Comparison of ENCODE assay signal across 1 cellular context in genomic region chr10:72251635-72252034, GRCh38.
TF ChIP-seq lines count a peak whose summit lies in the region.

No MANE protein-coding gene starts in this region.

TF ChIP-seq in HepG2, 621 proteins besides CTCF, POLR2A, EP300 and RAD21 (continued from another document and continues in another):
- TF ChIP-seq PRDM15 (CRISPR knock-in tag; IDR thresholded peaks at IDR 0.05) (no peak), MYC (CRISPR knock-in tag; IDR thresholded peaks at IDR 0.05; ENCODE audit: borderline replicate concordance) (no peak), PBX3 (CRISPR knock-in tag; IDR thresholded peaks at IDR 0.05; ENCODE audit: borderline replicate concordance) (no peak), ZNF644 (CRISPR knock-in tag; IDR thresholded peaks at IDR 0.05; ENCODE audit: low read depth) (0 out of 2 replicates have a peak, but pooled peaks have one; percentile 40), SAFB2 (CRISPR knock-in tag; IDR thresholded peaks at IDR 0.05; ENCODE audit: borderline replicate concordance, low read depth) (no peak), MAFG (CRISPR knock-in tag; IDR thresholded peaks at IDR 0.05) (no peak), ZEB1 (IDR thresholded peaks at IDR 0.05; ENCODE audit: insufficient replicate concordance, low read depth) (no peak), ZNF317 (CRISPR knock-in tag; IDR thresholded peaks at IDR 0.05) (no peak), MAX (IDR thresholded peaks at IDR 0.05) (0 out of 2 replicates have a peak, but pooled peaks have one; percentile 37), ATAD3A (CRISPR knock-in tag; IDR thresholded peaks at IDR 0.05) (no peak), ARID5B (CRISPR knock-in tag; IDR thresholded peaks at IDR 0.05) (peak; percentile 86), ZNF235 (CRISPR knock-in tag; IDR thresholded peaks at IDR 0.05; ENCODE audit: borderline replicate concordance) (no peak), CREB1 (IDR thresholded peaks at IDR 0.05) (no peak), CREB1 (CRISPR knock-in tag; IDR thresholded peaks at IDR 0.05) (no peak), THRA (CRISPR knock-in tag; IDR thresholded peaks at IDR 0.05; ENCODE audit: borderline replicate concordance) (peak; percentile 49; the same call in 1 of the 2 replicates), HOXA3 (CRISPR knock-in tag; IDR thresholded peaks at IDR 0.05) (peak; percentile 61; the same call in 1 of the 2 replicates), GTF3A (CRISPR knock-in tag; conservative IDR thresholded peaks at IDR 0.05) (no peak), ZMYM3 (CRISPR knock-in tag; IDR thresholded peaks at IDR 0.05) (peak; percentile 93), MEF2D (CRISPR knock-in tag; IDR thresholded peaks at IDR 0.05) (no peak), ZGPAT (CRISPR knock-in tag; IDR thresholded peaks at IDR 0.05) (no peak; the same call in 1 of the 2 replicates), RBM22 (optimal IDR thresholded peaks at IDR 0.05; ENCODE audit: low read length) (no peak), ZNF564 (CRISPR knock-in tag; IDR thresholded peaks at IDR 0.05) (no peak), KMT2B (CRISPR knock-in tag; IDR thresholded peaks at IDR 0.05) (peak; percentile 47; the same call in 1 of the 2 replicates), TSC22D2 (CRISPR knock-in tag; IDR thresholded peaks at IDR 0.05; ENCODE audit: borderline replicate concordance) (no peak), JDP2 (CRISPR knock-in tag; IDR thresholded peaks at IDR 0.05; ENCODE audit: borderline replicate concordance) (no peak), ZFY (CRISPR knock-in tag; IDR thresholded peaks at IDR 0.05) (no peak), CREBL2 (CRISPR knock-in tag; IDR thresholded peaks at IDR 0.05; ENCODE audit: borderline replicate concordance) (no peak), MTA1 (CRISPR knock-in tag; IDR thresholded peaks at IDR 0.05; ENCODE audit: borderline replicate concordance) (no peak), CEBPG (CRISPR knock-in tag; IDR thresholded peaks at IDR 0.05) (peak; percentile 42; the same call in 1 of the 2 replicates), FOSL1 (CRISPR knock-in tag; IDR thresholded peaks at IDR 0.05; ENCODE audit: borderline replicate concordance) (no peak), ZNF333 (CRISPR knock-in tag; IDR thresholded peaks at IDR 0.05; ENCODE audit: borderline replicate concordance) (no peak), PLRG1 (conservative IDR thresholded peaks at IDR 0.05) (no peak), ZMAT3 (CRISPR knock-in tag; conservative IDR thresholded peaks at IDR 0.05) (no peak), NR1H2 (CRISPR knock-in tag; IDR thresholded peaks at IDR 0.05; ENCODE audit: borderline replicate concordance, low read depth) (no peak), ARNTL (CRISPR knock-in tag; IDR thresholded peaks at IDR 0.05) (no peak), TARDBP (CRISPR knock-in tag; IDR thresholded peaks at IDR 0.05) (no peak), MTF1 (CRISPR knock-in tag; IDR thresholded peaks at IDR 0.05) (no peak), KLF9 (CRISPR knock-in tag; IDR thresholded peaks at IDR 0.05; ENCODE audit: low read depth) (no peak), IRF9 (CRISPR knock-in tag; IDR thresholded peaks at IDR 0.05; ENCODE audit: borderline replicate concordance) (no peak), ZBTB40 (IDR thresholded peaks at IDR 0.05) (no peak), ZBTB40 (CRISPR knock-in tag; IDR thresholded peaks at IDR 0.05) (no peak)
